ENCODE assay signal across 1 cellular context in genomic region chr1:29805122-29805895, GRCh38.
TF ChIP-seq lines count a peak whose summit lies in the region.

No MANE protein-coding gene starts in this region.

TF ChIP-seq in GM23338, 12 proteins besides CTCF, POLR2A, EP300 and RAD21 (continued from another document):
- TF ChIP-seq ZNF462 (CRISPR knock-in tag; IDR thresholded peaks at IDR 0.05) (no peak), CREB1 (CRISPR knock-in tag; IDR thresholded peaks at IDR 0.05; ENCODE audit: low read depth) (no peak), JUNB (IDR thresholded peaks at IDR 0.05; ENCODE audit: unreplicated experiment) (no peak), EZH2 (IDR thresholded peaks at IDR 0.05; ENCODE audit: low read depth, unreplicated experiment) (no peak)
